Comparison of ENCODE assay signal across 8 cellular contexts in genomic region chr9:28073278-28073677, GRCh38.
DNase-seq lines count a peak whose midpoint lies in the region; ATAC-seq and TF ChIP-seq lines count a peak whose summit lies in the region.

No MANE protein-coding gene starts in this region.

- H3K27me3 ChIP-seq in colonic mucosa, result no peaks in the 10 kb centered on the region
- H3K27me3 ChIP-seq in naive thymus-derived CD4-positive, alpha-beta T cell (ENCODE audit: control insufficient read depth in 2 of 2, insufficient read depth in 2 of 2, low read length in 2 of 2), result no peaks in the 10 kb centered on the region

- ATAC-seq in HG03159 (IDR thresholded peaks at IDR 0.05; ENCODE audit: unreplicated experiment) (no peak), GM18517 (IDR thresholded peaks at IDR 0.05; ENCODE audit: unreplicated experiment) (no peak)
- no peak for ATAC-seq in naive thymus-derived CD4-positive, alpha-beta T cell

- H3K4me1 Mint-ChIP-seq in nephron progenitor cell, result no peaks in the 10 kb centered on the region
- H3K4me1 Mint-ChIP-seq in naive thymus-derived CD4-positive, alpha-beta T cell, result no peaks in the 10 kb centered on the region

- H3K9me3 Mint-ChIP-seq in nephron progenitor cell, result no peaks in the 10 kb centered on the region
- peaks cover 0 to 1% (median 0%) of the 10 kb centered on the region in 11 donors for H3K9me3 Mint-ChIP-seq in naive thymus-derived CD4-positive, alpha-beta T cell

- H3K27ac Mint-ChIP-seq in nephron progenitor cell, result no peak overlapping the region
- H3K27ac Mint-ChIP-seq in naive thymus-derived CD4-positive, alpha-beta T cell, result no peak overlapping the region

- H3K4me3 ChIP-seq in colonic mucosa, result no peak overlapping the region
- H3K4me3 ChIP-seq in naive thymus-derived CD4-positive, alpha-beta T cell (ENCODE audit: low read length), result no peak overlapping the region

- intact Hi-C loops in colonic mucosa (cut with DNase I), result no loop called here
- intact Hi-C loops in naive thymus-derived CD4-positive, alpha-beta T cell (cut with micrococcal nuclease), result loop anchor here (1.0 to 2.0 kb wide), 2 partner anchors 347 to 740 kb away; no protein-coding TSS in a partner anchor

- H3K9me3 ChIP-seq in colonic mucosa, result no peaks in the 10 kb centered on the region
- no peaks in the 10 kb centered on the region for H3K9me3 ChIP-seq in naive thymus-derived CD4-positive, alpha-beta T cell (ENCODE audit: control insufficient read depth in 2 of 3, low read length in 3 of 3)

- DNase-seq in stimulated activated CD4-positive, alpha-beta T cell treated with anti-CD3 and anti-CD28 coated beads, Interleukin-15, amount 100 ng/mL, for 24 hours, result peak; percentile 3
- DNase-seq in stimulated activated CD4-positive, alpha-beta T cell treated with anti-CD3 and anti-CD28 coated beads, Interleukin-1b, Interleukin-23, amount 100 ng/mL, for 48 hours, result no peak
- DNase-seq in NCI-H446 (lab: John Stamatoyannopoulos, UW) (peak; percentile 57 to 66), colonic mucosa (peak; percentile 20), nephron progenitor cell (peak; percentile 40)
- no peak for DNase-seq in naive thymus-derived CD4-positive, alpha-beta T cell

- POLR2A ChIA-PET in naive thymus-derived CD4-positive, alpha-beta T cell (lab: Charles Lee), result no interaction called here

- H3K4me3 Mint-ChIP-seq in nephron progenitor cell, result no peak overlapping the region
- H3K4me3 Mint-ChIP-seq in naive thymus-derived CD4-positive, alpha-beta T cell, result no peak overlapping the region

- no peaks in the 10 kb centered on the region for H3K36me3 Mint-ChIP-seq in nephron progenitor cell (ENCODE audit: low read depth)
- no peaks in the 10 kb centered on the region for H3K36me3 Mint-ChIP-seq in naive thymus-derived CD4-positive, alpha-beta T cell

- no peak overlapping the region for H3K27ac ChIP-seq in colonic mucosa
- H3K27ac ChIP-seq in naive thymus-derived CD4-positive, alpha-beta T cell (ENCODE audit: low read depth, low read length), result no peak overlapping the region

- H3K9ac ChIP-seq in colonic mucosa (ENCODE audit: low read depth in 2 of 2, low read length in 2 of 2), result no peak overlapping the region

- no peaks in the 10 kb centered on the region for H3K4me1 ChIP-seq in colonic mucosa
- H3K4me1 ChIP-seq in naive thymus-derived CD4-positive, alpha-beta T cell (ENCODE audit: control insufficient read depth in 2 of 2, insufficient read depth in 2 of 2, low read length in 2 of 2), result no peaks in the 10 kb centered on the region

- TF ChIP-seq CTCF in colonic mucosa (IDR thresholded peaks at IDR 0.05) (peak; percentile 25), nephron progenitor cell (IDR thresholded peaks at IDR 0.05) (peak; percentile 75)

- H3K36me3 ChIP-seq in colonic mucosa, result no peaks in the 10 kb centered on the region
- H3K36me3 ChIP-seq in naive thymus-derived CD4-positive, alpha-beta T cell (ENCODE audit: control insufficient read depth in 2 of 3, insufficient read depth in 3 of 3, low read length in 3 of 3), result no peaks in the 10 kb centered on the region

- CTCF ChIA-PET in naive thymus-derived CD4-positive, alpha-beta T cell (lab: Charles Lee), result no interaction called here

- no peaks in the 10 kb centered on the region for H3K27me3 Mint-ChIP-seq in nephron progenitor cell (ENCODE audit: low read depth, poor library complexity)
- no peaks in the 10 kb centered on the region for H3K27me3 Mint-ChIP-seq in naive thymus-derived CD4-positive, alpha-beta T cell

Comparison
In these comparisons a context has a peak if more than half of its experiments do, and no peak if none do; other contexts are left out.
1. DNase-seq: peak in stimulated activated CD4-positive, alpha-beta T cell treated with anti-CD3 and anti-CD28 coated beads, Interleukin-15, amount 100 ng/mL, for 24 hours (single experiment), NCI-H446 (2 of 2), colonic mucosa (single experiment) and nephron progenitor cell (single experiment); none in stimulated activated CD4-positive, alpha-beta T cell treated with anti-CD3 and anti-CD28 coated beads, Interleukin-1b, Interleukin-23, amount 100 ng/mL, for 48 hours (single experiment) and naive thymus-derived CD4-positive, alpha-beta T cell (0 of 9).